Comparison of ENCODE assay signal across 2 cellular contexts in the genomic region with DNA sequence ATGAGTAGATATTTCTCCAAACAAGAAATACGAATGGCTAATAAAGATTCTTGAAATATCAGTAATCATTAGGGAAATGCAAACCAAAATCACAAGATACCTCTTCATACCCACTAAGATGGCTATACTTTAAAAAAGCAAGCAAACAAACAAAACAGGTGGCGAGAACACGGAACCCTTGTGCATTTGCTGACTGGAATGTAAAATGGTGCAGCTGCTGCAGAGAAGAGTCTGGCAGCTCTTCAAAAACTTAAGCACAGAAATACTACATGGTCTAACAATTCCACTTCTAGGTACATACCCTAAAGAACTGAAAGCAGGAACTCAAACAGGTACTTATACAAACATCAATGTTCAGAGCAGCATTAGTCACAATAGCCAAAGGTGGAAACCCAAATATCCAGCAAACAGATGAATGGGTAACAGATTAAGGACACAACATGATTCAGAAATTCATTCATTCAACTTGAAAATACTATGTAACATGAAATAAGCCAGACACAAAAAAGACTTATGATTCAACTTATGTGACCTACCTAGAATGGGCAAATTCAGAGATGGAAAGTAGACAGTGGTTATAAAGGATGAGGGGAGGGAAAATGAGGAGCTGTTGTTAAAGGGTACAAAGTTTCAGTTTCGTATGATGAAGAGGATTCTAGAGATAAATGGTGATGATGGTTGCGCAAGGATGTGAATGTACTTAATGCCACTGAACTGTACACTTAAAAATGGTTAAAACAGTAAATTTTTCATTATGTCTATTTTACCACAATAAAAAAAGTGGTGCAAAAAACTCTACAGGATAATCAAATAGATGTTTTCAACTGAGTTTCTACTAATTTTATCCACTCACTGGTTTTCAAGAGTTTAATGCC.
TF ChIP-seq lines count a peak whose summit lies in the region.

No MANE protein-coding gene starts in this region.

TF ChIP-seq in IMR-90, 13 proteins besides CTCF, POLR2A, EP300 and RAD21:
- peak; percentile 74 for TF ChIP-seq CEBPB (IDR thresholded peaks at IDR 0.05; ENCODE audit: low read depth, low read length)
- TF ChIP-seq, protein P1, sequence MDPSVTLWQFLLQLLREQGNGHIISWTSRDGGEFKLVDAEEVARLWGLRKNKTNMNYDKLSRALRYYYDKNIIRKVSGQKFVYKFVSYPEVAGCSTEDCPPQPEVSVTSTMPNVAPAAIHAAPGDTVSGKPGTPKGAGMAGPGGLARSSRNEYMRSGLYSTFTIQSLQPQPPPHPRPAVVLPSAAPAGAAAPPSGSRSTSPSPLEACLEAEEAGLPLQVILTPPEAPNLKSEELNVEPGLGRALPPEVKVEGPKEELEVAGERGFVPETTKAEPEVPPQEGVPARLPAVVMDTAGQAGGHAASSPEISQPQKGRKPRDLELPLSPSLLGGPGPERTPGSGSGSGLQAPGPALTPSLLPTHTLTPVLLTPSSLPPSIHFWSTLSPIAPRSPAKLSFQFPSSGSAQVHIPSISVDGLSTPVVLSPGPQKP (IDR thresholded peaks at IDR 0.05; ENCODE audit: borderline replicate concordance, low read depth, low read length): no peak
- TF ChIP-seq, protein P2, sequence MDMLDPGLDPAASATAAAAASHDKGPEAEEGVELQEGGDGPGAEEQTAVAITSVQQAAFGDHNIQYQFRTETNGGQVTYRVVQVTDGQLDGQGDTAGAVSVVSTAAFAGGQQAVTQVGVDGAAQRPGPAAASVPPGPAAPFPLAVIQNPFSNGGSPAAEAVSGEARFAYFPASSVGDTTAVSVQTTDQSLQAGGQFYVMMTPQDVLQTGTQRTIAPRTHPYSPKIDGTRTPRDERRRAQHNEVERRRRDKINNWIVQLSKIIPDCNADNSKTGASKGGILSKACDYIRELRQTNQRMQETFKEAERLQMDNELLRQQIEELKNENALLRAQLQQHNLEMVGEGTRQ (IDR thresholded peaks at IDR 0.05; ENCODE audit: low read depth, low read length): no peak

TF ChIP-seq in SK-N-SH treated with all-trans-retinoic acid at 6 μM for 48 hours, 23 proteins besides CTCF, POLR2A, EP300 and RAD21:
- TF ChIP-seq, protein P3, sequence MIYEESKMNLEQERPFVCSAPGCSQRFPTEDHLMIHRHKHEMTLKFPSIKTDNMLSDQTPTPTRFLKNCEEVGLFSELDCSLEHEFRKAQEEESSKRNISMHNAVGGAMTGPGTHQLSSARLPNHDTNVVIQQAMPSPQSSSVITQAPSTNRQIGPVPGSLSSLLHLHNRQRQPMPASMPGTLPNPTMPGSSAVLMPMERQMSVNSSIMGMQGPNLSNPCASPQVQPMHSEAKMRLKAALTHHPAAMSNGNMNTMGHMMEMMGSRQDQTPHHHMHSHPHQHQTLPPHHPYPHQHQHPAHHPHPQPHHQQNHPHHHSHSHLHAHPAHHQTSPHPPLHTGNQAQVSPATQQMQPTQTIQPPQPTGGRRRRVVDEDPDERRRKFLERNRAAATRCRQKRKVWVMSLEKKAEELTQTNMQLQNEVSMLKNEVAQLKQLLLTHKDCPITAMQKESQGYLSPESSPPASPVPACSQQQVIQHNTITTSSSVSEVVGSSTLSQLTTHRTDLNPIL (CRISPR knock-in tag; IDR thresholded peaks at IDR 0.05; ENCODE audit: low read depth): no peak
- TF ChIP-seq ZFP3 (CRISPR knock-in tag; IDR thresholded peaks at IDR 0.05) (no peak), ISL1 (CRISPR knock-in tag; IDR thresholded peaks at IDR 0.05) (no peak), TCF4 (CRISPR knock-in tag; IDR thresholded peaks at IDR 0.05; ENCODE audit: borderline replicate concordance) (no peak), ESRRG (CRISPR knock-in tag; IDR thresholded peaks at IDR 0.05) (no peak), CSDC2 (CRISPR knock-in tag; IDR thresholded peaks at IDR 0.05) (no peak)
- TF ChIP-seq, protein P4, sequence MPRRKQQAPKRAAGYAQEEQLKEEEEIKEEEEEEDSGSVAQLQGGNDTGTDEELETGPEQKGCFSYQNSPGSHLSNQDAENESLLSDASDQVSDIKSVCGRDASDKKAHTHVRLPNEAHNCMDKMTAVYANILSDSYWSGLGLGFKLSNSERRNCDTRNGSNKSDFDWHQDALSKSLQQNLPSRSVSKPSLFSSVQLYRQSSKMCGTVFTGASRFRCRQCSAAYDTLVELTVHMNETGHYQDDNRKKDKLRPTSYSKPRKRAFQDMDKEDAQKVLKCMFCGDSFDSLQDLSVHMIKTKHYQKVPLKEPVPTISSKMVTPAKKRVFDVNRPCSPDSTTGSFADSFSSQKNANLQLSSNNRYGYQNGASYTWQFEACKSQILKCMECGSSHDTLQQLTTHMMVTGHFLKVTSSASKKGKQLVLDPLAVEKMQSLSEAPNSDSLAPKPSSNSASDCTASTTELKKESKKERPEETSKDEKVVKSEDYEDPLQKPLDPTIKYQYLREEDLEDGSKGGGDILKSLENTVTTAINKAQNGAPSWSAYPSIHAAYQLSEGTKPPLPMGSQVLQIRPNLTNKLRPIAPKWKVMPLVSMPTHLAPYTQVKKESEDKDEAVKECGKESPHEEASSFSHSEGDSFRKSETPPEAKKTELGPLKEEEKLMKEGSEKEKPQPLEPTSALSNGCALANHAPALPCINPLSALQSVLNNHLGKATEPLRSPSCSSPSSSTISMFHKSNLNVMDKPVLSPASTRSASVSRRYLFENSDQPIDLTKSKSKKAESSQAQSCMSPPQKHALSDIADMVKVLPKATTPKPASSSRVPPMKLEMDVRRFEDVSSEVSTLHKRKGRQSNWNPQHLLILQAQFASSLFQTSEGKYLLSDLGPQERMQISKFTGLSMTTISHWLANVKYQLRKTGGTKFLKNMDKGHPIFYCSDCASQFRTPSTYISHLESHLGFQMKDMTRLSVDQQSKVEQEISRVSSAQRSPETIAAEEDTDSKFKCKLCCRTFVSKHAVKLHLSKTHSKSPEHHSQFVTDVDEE (CRISPR knock-in tag; IDR thresholded peaks at IDR 0.05): no peak
TF ChIP-seq in SK-N-SH treated with all-trans-retinoic acid at 6 μM for 48 hours: peak in this region for 0.
